ENCODE assay signal across 10 cellular contexts in genomic region chr17:40097087-40097486, GRCh38. TPM values are rescaled to one million over a fixed set of nuclear protein-coding genes. Genes with fewer than 3 reads are reported as not detected.
DNase-seq lines count a peak whose midpoint lies in the region; ATAC-seq and TF ChIP-seq lines count a peak whose summit lies in the region.
"Had no signal": no experiment of that assay in that cellular context is flagged by ENCODE, and none has a peak within 500 bp of the region (broad histone marks: within the 10 kb centered on the region; RNA-seq: fewer than 3 reads in every experiment).

No MANE protein-coding gene starts in this region.

- H3K27ac ChIP-seq in BLaER1 = peak overlapping the region; percentile 99
- H3K27ac ChIP-seq in KOPT-K1 (ENCODE audit: low read depth, low read length, poor library complexity, severe bottlenecking) = peak overlapping the region; percentile 87
- H3K27ac ChIP-seq in duodenal mucosa (ENCODE audit: low read depth, low read length) = peak overlapping the region; percentile 74
- peak overlapping the region; percentile 96 for H3K27ac ChIP-seq in osteoblast (ENCODE audit: low read depth, low read length)

- H3K4me3 ChIP-seq in BLaER1 (peak overlapping the region; percentile 77), duodenal mucosa (ENCODE audit: low read depth in 1 of 2, low read length in 2 of 2) (peak overlapping the region in 1 of 2 donors; percentile 73), osteoblast (ENCODE audit: insufficient read depth, low read length) (no peak overlapping the region)

- H3K27me3 ChIP-seq in BLaER1 (no peaks in the 10 kb centered on the region), duodenal mucosa (ENCODE audit: control insufficient read depth in 1 of 2, insufficient read depth in 2 of 2, low read length in 2 of 2) (no peaks in the 10 kb centered on the region), osteoblast (ENCODE audit: insufficient read depth, low read length) (no peaks in the 10 kb centered on the region)

- H3K4me2 ChIP-seq in BLaER1 (peak overlapping the region; percentile 99), osteoblast (ENCODE audit: insufficient read depth, low read length) (no peak overlapping the region)

- H4K20me1 ChIP-seq in BLaER1 = no peaks in the 10 kb centered on the region
- peaks cover 4% of the 10 kb centered on the region for H4K20me1 ChIP-seq in osteoblast (ENCODE audit: insufficient read depth, low read length)

- H3K4me1 ChIP-seq in BLaER1 = peaks cover 88% of the 10 kb centered on the region
- peaks cover 53 to 58% of the 10 kb centered on the region in 2 donors for H3K4me1 ChIP-seq in duodenal mucosa (ENCODE audit: control insufficient read depth in 1 of 2, insufficient read depth in 2 of 2, low read length in 2 of 2)
- peaks cover 28% of the 10 kb centered on the region for H3K4me1 ChIP-seq in osteoblast (ENCODE audit: insufficient read depth, low read length)

- DNase-seq in osteoblast (ENCODE audit: insufficient read length, low spot score, missing footprints) (peak; percentile 85), 8988T (no peak), NCI-H774 (lab: John Stamatoyannopoulos, UW) (no peak)
- DNase-seq in central memory CD4-positive, alpha-beta T cell = no peak
- DNase-seq: NCI-H2081 treated with DMSO at 0.1 percent for 48 hours had no signal

- no peak for ATAC-seq in HG02973 (IDR thresholded peaks at IDR 0.05; ENCODE audit: unreplicated experiment)
- ATAC-seq: esophagus mucosa had no signal

- H2AFZ ChIP-seq in osteoblast (ENCODE audit: low read length) = no peak overlapping the region

- peak overlapping the region; percentile 85 for H3K9ac ChIP-seq in BLaER1
- H3K9ac ChIP-seq in duodenal mucosa (ENCODE audit: low read depth in 1 of 2, low read length in 2 of 2) = peak overlapping the region; percentile 76 to 78

- TF ChIP-seq CTCF in osteoblast (IDR thresholded peaks at IDR 0.05; ENCODE audit: extremely low read depth, low read depth, low read length) = no peak

- H3K36me3 ChIP-seq in BLaER1 = peaks cover 30% of the 10 kb centered on the region
- peaks cover 35% of the 10 kb centered on the region for H3K36me3 ChIP-seq in KOPT-K1 (ENCODE audit: insufficient read depth, low read length)
- peaks cover 21 to 46% of the 10 kb centered on the region in 2 donors for H3K36me3 ChIP-seq in duodenal mucosa (ENCODE audit: control insufficient read depth in 1 of 2, insufficient read depth in 2 of 2, low read length in 2 of 2)
- peaks cover 43% of the 10 kb centered on the region for H3K36me3 ChIP-seq in osteoblast (ENCODE audit: insufficient read depth, low read length)

- H3K9me3 ChIP-seq in BLaER1 (no peaks in the 10 kb centered on the region), KOPT-K1 (ENCODE audit: insufficient read depth, low read length, poor library complexity, severe bottlenecking) (no peaks in the 10 kb centered on the region), duodenal mucosa (ENCODE audit: control insufficient read depth in 1 of 2, low read length in 2 of 2) (no peaks in the 10 kb centered on the region), osteoblast (ENCODE audit: low read depth, low read length) (no peaks in the 10 kb centered on the region)

- H3K79me2 ChIP-seq in osteoblast (ENCODE audit: insufficient read depth, low read length) = peaks cover 29% of the 10 kb centered on the region

RNA-seq across cellular contexts. Expression of gene NR1D1, which starts 3.3 kb away (rescaled TPM):
- total RNA-seq in osteoblast = 5.1 and 7.1 TPM in 2 replicates

RNA-seq across cellular contexts. Expression of gene MSL1, which starts 24.7 kb away (rescaled TPM):
- total RNA-seq in osteoblast = 53.3 and 60.1 TPM in 2 replicates

RNA-seq across cellular contexts. Expression of gene THRA, which starts 34.3 kb away (rescaled TPM):
- 30.6 and 33.3 TPM in 2 replicates for total RNA-seq in osteoblast

RNA-seq across cellular contexts. Expression of gene MED24, which starts 42.9 kb away (rescaled TPM):
- 33.6 and 36.6 TPM in 2 replicates for total RNA-seq in osteoblast

RNA-seq across cellular contexts. Expression of gene CASC3, which starts 43.2 kb away (rescaled TPM):
- 40.7 and 45.2 TPM in 2 replicates for total RNA-seq in osteoblast
